Comparison of ENCODE assay signal across 15 cellular contexts in genomic region chr5:84260140-84260539, GRCh38.
DNase-seq lines count a peak whose midpoint lies in the region; ATAC-seq, FAIRE-seq and TF ChIP-seq lines count a peak whose summit lies in the region.
"Had no signal": no experiment of that assay in that cellular context is flagged by ENCODE, and none has a peak within 500 bp of the region (broad histone marks: within the 10 kb centered on the region; RNA-seq: fewer than 3 reads in every experiment).

No MANE protein-coding gene starts in this region.

- H3K4me1 ChIP-seq in MM.1S (ENCODE audit: low read length) = peaks cover 9% of the 10 kb centered on the region; the same call in 1 of the 2 replicates

- no peak overlapping the region for H3K27ac ChIP-seq in MM.1S (ENCODE audit: low read length)

- H3K27me3 ChIP-seq in MM.1S (replicated peaks; ENCODE audit: insufficient read depth, low read length) = no peaks in the 10 kb centered on the region

- ATAC-seq in GM21381 (IDR thresholded peaks at IDR 0.05; ENCODE audit: unreplicated experiment) (peak; percentile 63), HG02943 (IDR thresholded peaks at IDR 0.05; ENCODE audit: low read depth, unreplicated experiment) (peak; percentile 60)
- ATAC-seq: naive thymus-derived CD8-positive, alpha-beta T cell; T-helper 17 cell had no signal

- H3K9me3 ChIP-seq in MM.1S (replicated peaks; ENCODE audit: insufficient read depth, low read length) = no peaks in the 10 kb centered on the region

- no peak for TF ChIP-seq CTCF in MM.1S (IDR thresholded peaks at IDR 0.05; ENCODE audit: low read length)

- peak; percentile 46 for FAIRE-seq in GM18507 (lab: Jason Lieb, UNC)
- FAIRE-seq: endometrium, GM12892 had no signal

- H4K20me1 ChIP-seq in MM.1S (ENCODE audit: insufficient read depth, low read length) = no peaks in the 10 kb centered on the region

- no peaks in the 10 kb centered on the region for H3K9me2 ChIP-seq in MM.1S (replicated peaks; ENCODE audit: insufficient read depth, low read length)

- H3K36me3 ChIP-seq in MM.1S (replicated peaks; ENCODE audit: insufficient read depth, low read length) = no peaks in the 10 kb centered on the region

- 0 out of 2 replicates have a peak overlapping the region, but pooled peaks have one; percentile 14 for H3K4me2 ChIP-seq in MM.1S (ENCODE audit: low read depth, low read length)

- H3F3A ChIP-seq in MM.1S (ENCODE audit: insufficient read depth, low read length) = no peaks in the 10 kb centered on the region

- no peak overlapping the region for H3K9ac ChIP-seq in MM.1S (ENCODE audit: low read length)

- 0 out of 2 replicates have a peak overlapping the region, but pooled peaks have one; percentile 6 for H2AFZ ChIP-seq in MM.1S (ENCODE audit: low read length)

- no peak for DNase-seq in GM18507 (ENCODE audit: extremely low spot score, insufficient read length, low read depth)
- DNase-seq in MM.1S = peak; percentile 37
- no peak for DNase-seq in NCI-H128 (lab: John Stamatoyannopoulos, UW; ENCODE audit: unreplicated experiment)
- no peak for DNase-seq in DMS 273 treated with DMSO at 0.1 percent for 48 hours (lab: John Stamatoyannopoulos, UW)
- DNase-seq in NCI-H2081 treated with DMSO at 0.1 percent for 48 hours (lab: John Stamatoyannopoulos, UW) = no peak
- no peak for DNase-seq in GOT3 (lab: John Stamatoyannopoulos, UW)
- DNase-seq: naive thymus-derived CD8-positive, alpha-beta T cell; NCI-H2029 treated with DMSO at 0.1 percent for 48 hours; retina; stimulated activated CD4-positive, alpha-beta T cell treated with anti-CD3 and anti-CD28 coated beads, Interleukin-2, amount 100 ng/mL, for 48 hours; T-helper 17 cell had no signal

- no peak overlapping the region for H3K4me3 ChIP-seq in MM.1S (ENCODE audit: low read length)

- no peaks in the 10 kb centered on the region for H3K79me2 ChIP-seq in MM.1S (ENCODE audit: low read length)
